ENCODE assay signal across 27 cellular contexts in the genomic region with DNA sequence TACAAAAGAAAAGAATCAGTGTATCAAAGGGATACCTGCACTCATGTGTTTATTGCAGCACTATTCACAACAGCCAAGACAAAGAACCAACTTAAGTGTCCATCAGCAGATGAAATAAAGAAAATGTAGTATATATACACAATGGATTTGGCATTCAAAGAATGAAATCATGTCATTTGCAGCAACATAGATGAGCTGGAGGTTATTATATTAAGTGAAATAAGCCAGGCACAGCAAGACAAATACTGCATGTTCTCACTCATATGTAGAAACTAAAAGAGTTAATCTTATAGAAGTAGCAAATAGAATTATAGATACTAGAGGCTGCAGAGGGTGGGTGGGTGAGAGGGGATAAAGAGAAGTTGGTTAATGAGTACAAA.
"Had no signal": no experiment of that assay in that cellular context is flagged by ENCODE, and none has a peak within 500 bp of the region (broad histone marks: within the 10 kb centered on the region; RNA-seq: fewer than 3 reads in every experiment).

No MANE protein-coding gene starts in this region.

- ATAC-seq: activated CD8-positive, alpha-beta T cell treated with anti-CD3 and anti-CD28 coated beads for 36 hours; activated naive CD8-positive, alpha-beta T cell treated with anti-CD3 and anti-CD28 coated beads, Interleukin-2, amount 50 U/mL, for 24 hours; Panc1 had no signal

- H3K9me3 ChIP-seq: SJCRH30 had no signal

- H3K4me1 ChIP-seq: SJCRH30 had no signal

- H3K4me2 ChIP-seq: KMS-11 had no signal

- H3K4me3 ChIP-seq: SJCRH30 had no signal

- H3K4me3 Mint-ChIP-seq: activated CD4-positive, alpha-beta T cell treated with anti-CD3 and anti-CD28 coated beads, Interleukin-2, amount 10 ng/mL, durations not matched to agents 24 days and 14 days; activated CD8-positive, alpha-beta T cell treated with anti-CD3 and anti-CD28 coated beads for 36 hours; activated naive CD4-positive, alpha-beta T cell treated with anti-CD3 and anti-CD28 coated beads for 36 hours; activated naive CD8-positive, alpha-beta T cell; activated naive CD8-positive, alpha-beta T cell treated with anti-CD3 and anti-CD28 coated beads, Interleukin-2, amount 50 U/mL, for 24 hours; brain had no signal

- H3K27ac Mint-ChIP-seq: activated CD4-positive, alpha-beta T cell treated with anti-CD3 and anti-CD28 coated beads, Interleukin-2, amount 10 ng/mL, durations not matched to agents 24 days and 14 days; activated CD8-positive, alpha-beta T cell treated with anti-CD3 and anti-CD28 coated beads for 36 hours; activated naive CD4-positive, alpha-beta T cell treated with anti-CD3 and anti-CD28 coated beads for 36 hours; activated naive CD8-positive, alpha-beta T cell; activated naive CD8-positive, alpha-beta T cell treated with anti-CD3 and anti-CD28 coated beads, Interleukin-2, amount 50 U/mL, for 24 hours had no signal

- H3K9me3 Mint-ChIP-seq: activated CD4-positive, alpha-beta T cell treated with anti-CD3 and anti-CD28 coated beads, Interleukin-2, amount 10 ng/mL, durations not matched to agents 24 days and 14 days; activated CD8-positive, alpha-beta T cell treated with anti-CD3 and anti-CD28 coated beads for 36 hours; activated naive CD4-positive, alpha-beta T cell treated with anti-CD3 and anti-CD28 coated beads for 36 hours; activated naive CD8-positive, alpha-beta T cell treated with anti-CD3 and anti-CD28 coated beads, Interleukin-2, amount 50 U/mL, for 24 hours had no signal

- H3K27ac ChIP-seq: KMS-11, SJCRH30, WERI-Rb-1 had no signal

- H3K9ac ChIP-seq: KMS-11 had no signal

- H3K36me3 ChIP-seq: WERI-Rb-1 had no signal

- H3K27me3 Mint-ChIP-seq: activated CD4-positive, alpha-beta T cell treated with anti-CD3 and anti-CD28 coated beads, Interleukin-2, amount 10 ng/mL, durations not matched to agents 24 days and 14 days; activated CD8-positive, alpha-beta T cell treated with anti-CD3 and anti-CD28 coated beads for 36 hours; activated naive CD8-positive, alpha-beta T cell; activated naive CD8-positive, alpha-beta T cell treated with anti-CD3 and anti-CD28 coated beads, Interleukin-2, amount 50 U/mL, for 24 hours; brain had no signal

- DNase-seq: activated CD4-positive, alpha-beta T cell treated with anti-CD3 and anti-CD28 coated beads, Interleukin-2, amount 10 ng/mL, durations not matched to agents 24 days and 14 days; activated CD4-positive, alpha-beta T cell treated with anti-CD3 and anti-CD28 coated beads, Interleukin-2, amount 50 U/mL, for 4 hours; activated CD4-positive, CD25-positive, alpha-beta regulatory T cell; activated CD8-positive, alpha-beta T cell treated with anti-CD3 and anti-CD28 coated beads for 36 hours; activated gamma-delta T cell treated with Interleukin-2 at 50 U/mL for 16 hours; activated naive CD4-positive, alpha-beta T cell treated with anti-CD3 and anti-CD28 coated beads for 36 hours; activated naive CD8-positive, alpha-beta T cell treated with anti-CD3 and anti-CD28 coated beads, Interleukin-2, amount 50 U/mL, for 24 hours; activated T-cell treated with anti-CD3 and anti-CD28 coated beads, Interleukin-2, amount 50 U/mL, for 1 hour; anterior cingulate cortex; caudate nucleus; NCI-H1105 treated with DMSO at 0.1 percent for 48 hours; NCI-H146; NCI-H187; NCI-H2029 treated with DMSO at 0.1 percent for 48 hours; NCI-H2107; NCI-H226; NCI-H524 treated with DMSO at 0.1 percent for 48 hours; SHP77; SW 1271; T-helper 1 cell; T1000; WERI-Rb-1 had no signal

- H3K27me3 ChIP-seq: SJCRH30 had no signal
